29 cellular contexts compared by ENCODE assay signal in genomic region chr1:83491930-83492329, GRCh38.
"Had no signal": no experiment of that assay in that cellular context is flagged by ENCODE, and none has a peak within 500 bp of the region (broad histone marks: within the 10 kb centered on the region; RNA-seq: fewer than 3 reads in every experiment).

No MANE protein-coding gene starts in this region.

- H3K36me3 ChIP-seq: adrenal gland, ascending aorta, brain microvascular endothelial cell, breast epithelium, cardiac muscle cell had no signal

- H3K27ac ChIP-seq: adrenal gland, ascending aorta, body of pancreas, brain microvascular endothelial cell, breast epithelium, cardiac muscle cell had no signal

- DNase-seq: activated effector memory CD4-positive, alpha-beta T cell treated with anti-CD3 and anti-CD28 coated beads, Interleukin-2, amount 50 U/mL, for 16 hours; activated effector memory CD4-positive, alpha-beta T cell treated with Interleukin-2 at 50 U/mL for 16 hours; activated gamma-delta T cell; activated gamma-delta T cell treated with Interleukin-2 at 50 U/mL for 16 hours; activated naive CD4-positive, alpha-beta T cell; activated naive CD4-positive, alpha-beta T cell treated with anti-CD3 and anti-CD28 coated beads for 36 hours; activated naive CD4-positive, alpha-beta T cell treated with anti-CD3 and anti-CD28 coated beads, Interleukin-2, amount 10 ng/mL, durations not matched to agents 7 days and 5 days; activated naive CD4-positive, alpha-beta T cell treated with anti-CD3 and anti-CD28 coated beads, Interleukin-2, amount 50 U/mL, for 16 hours; activated naive CD4-positive, alpha-beta T cell treated with Interleukin-2 at 50 U/mL for 16 hours; activated naive CD8-positive, alpha-beta T cell treated with anti-CD3 and anti-CD28 coated beads for 36 hours; activated naive CD8-positive, alpha-beta T cell treated with anti-CD3 and anti-CD28 coated beads, Interleukin-2, amount 10 ng/mL, durations not matched to agents 7 days and 5 days; activated naive CD8-positive, alpha-beta T cell treated with anti-CD3 and anti-CD28 coated beads, Interleukin-2, amount 50 U/mL, for 24 hours; activated T-cell treated with anti-CD3 and anti-CD28 coated beads, Interleukin-2, amount 50 U/mL, for 1 hour; activated T-cell treated with anti-CD3 and anti-CD28 coated beads, Interleukin-2, amount 50 U/mL, for 24 hours; activated T-cell treated with anti-CD3 and anti-CD28 coated beads, Interleukin-2, amount 50 U/mL, for 4 hours; activated T-cell treated with anti-CD3 and anti-CD28 coated beads, Interleukin-2, amount 50 U/mL, for 48 hours; activated T-cell treated with anti-CD3 and anti-CD28 coated beads, Interleukin-2, amount 50 U/mL, for 72 hours; adrenal gland; amygdala; anterior cingulate cortex; aorta; body of pancreas; brain microvascular endothelial cell; caudate nucleus; central memory CD4-positive, alpha-beta T cell; cerebellar nuclear complex had no signal

- H3K9me3 ChIP-seq: adrenal gland, ascending aorta, body of pancreas, breast epithelium had no signal

- H3K4me3 ChIP-seq: adrenal gland, ascending aorta, body of pancreas, breast epithelium, cardiac muscle cell had no signal

- H3K27me3 ChIP-seq: adrenal gland, ascending aorta, body of pancreas, brain microvascular endothelial cell, breast epithelium, cardiac muscle cell had no signal

- H3K4me1 ChIP-seq: adrenal gland, ascending aorta, body of pancreas, breast epithelium had no signal
